ENCODE assay signal across 11 cellular contexts in genomic region chr2:46461716-46462171, GRCh38. TPM values are rescaled to one million over a fixed set of nuclear protein-coding genes. Genes with fewer than 3 reads are reported as not detected.
A peak's percentile ranks its signal among the peaks of the same experiment; 100 is the strongest.
DNase-seq lines count a peak whose midpoint lies in the region; ATAC-seq and TF ChIP-seq lines count a peak whose summit lies in the region.
"Had no signal": no experiment of that assay in that cellular context is flagged by ENCODE, and none has a peak within 500 bp of the region (broad histone marks: within the 10 kb centered on the region; RNA-seq: fewer than 3 reads in every experiment).

No MANE protein-coding gene starts in this region.

- no peak for TF ChIP-seq POLR2A in GM18505 (IDR thresholded peaks at IDR 0.05; ENCODE audit: borderline replicate concordance, extremely low read depth, insufficient read depth, insufficient read length)

- H3K36me3 ChIP-seq in GM23338 (ENCODE audit: insufficient read depth) = no peaks in the 10 kb centered on the region

- H3K4me2 ChIP-seq in GM23338 = no peak overlapping the region

- no peaks in the 10 kb centered on the region for H3K27me3 ChIP-seq in GM23338 (ENCODE audit: insufficient read depth)

- no peaks in the 10 kb centered on the region for H3K79me2 ChIP-seq in GM23338 (replicated peaks; ENCODE audit: insufficient read depth)

- H3K36me3 Mint-ChIP-seq in naive B cell = no peaks in the 10 kb centered on the region
- H3K36me3 Mint-ChIP-seq in GM23338 (ENCODE audit: low read depth) = no peaks in the 10 kb centered on the region

- H3K9me3 Mint-ChIP-seq in naive B cell (no peaks in the 10 kb centered on the region), GM23338 (no peaks in the 10 kb centered on the region)
- H3K9me3 Mint-ChIP-seq: activated naive CD4-positive, alpha-beta T cell treated with anti-CD3 and anti-CD28 coated beads for 36 hours had no signal

- no peak overlapping the region for H2AFZ ChIP-seq in GM23338

- DNase-seq in SKM-1 treated with dmso at 0.1 percent for 144 hours (lab: John Stamatoyannopoulos, UW; ENCODE audit: unreplicated experiment) (peak; percentile 96), naive B cell (peak; percentile 60), GM23338 (ENCODE audit: low spot score) (no peak), NCI-H146 treated with DMSO at 0.1 percent for 48 hours (lab: John Stamatoyannopoulos, UW; ENCODE audit: unreplicated experiment) (no peak), NCI-H1930 (lab: John Stamatoyannopoulos, UW) (no peak)
- DNase-seq: NCI-H524 treated with DMSO at 0.1 percent for 48 hours had no signal

- no peaks in the 10 kb centered on the region for H3K4me1 ChIP-seq in GM23338 (ENCODE audit: insufficient read depth)

- H3K4me3 Mint-ChIP-seq in naive B cell (peak overlapping the region; percentile 23 to 72 (median 56)), GM23338 (no peak overlapping the region)
- H3K4me3 Mint-ChIP-seq: activated naive CD4-positive, alpha-beta T cell treated with anti-CD3 and anti-CD28 coated beads for 36 hours had no signal

- H3K4me1 Mint-ChIP-seq in naive B cell = peaks cover 18 to 23% (median 18%) of the 10 kb centered on the region in 3 donors
- H3K4me1 Mint-ChIP-seq in GM23338 = peaks cover 7% of the 10 kb centered on the region; the same call in 2 of the 3 replicates

- H4K20me1 ChIP-seq in GM23338 (replicated peaks; ENCODE audit: insufficient read depth) = no peaks in the 10 kb centered on the region

- ATAC-seq in GM18505 (IDR thresholded peaks at IDR 0.05; ENCODE audit: unreplicated experiment) = peak; percentile 31
- peak; percentile 36 for ATAC-seq in HG02973 (IDR thresholded peaks at IDR 0.05; ENCODE audit: unreplicated experiment)
- peak; percentile 72 to 76 for ATAC-seq in naive B cell (ENCODE audit: low read depth in 2 of 2)
- ATAC-seq in GM23338 = no peak
- ATAC-seq in HG03196 (IDR thresholded peaks at IDR 0.05; ENCODE audit: unreplicated experiment) = no peak

- H3K27ac Mint-ChIP-seq in naive B cell (peak overlapping the region in 5 of 6 donors; percentile 15 to 88 (median 57)), GM23338 (no peak overlapping the region)
- H3K27ac Mint-ChIP-seq: activated naive CD4-positive, alpha-beta T cell treated with anti-CD3 and anti-CD28 coated beads for 36 hours had no signal

- no peak for TF ChIP-seq CTCF in GM23338 (conservative IDR thresholded peaks at IDR 0.05; ENCODE audit: low read depth in 2 of 2)

- H3K27ac ChIP-seq in GM23338 (ENCODE audit: low read depth) = no peak overlapping the region

- H3K27me3 Mint-ChIP-seq in naive B cell = peaks cover 0 to 5% (median 4%) of the 10 kb centered on the region in 3 donors
- no peaks in the 10 kb centered on the region for H3K27me3 Mint-ChIP-seq in GM23338 (ENCODE audit: insufficient read depth, low read depth, poor library complexity)

- 0 out of 2 replicates have a peak, but pooled peaks cover 3% of the 10 kb centered on the region for H3K9me2 ChIP-seq in GM23338 (ENCODE audit: insufficient read depth)

- no peaks in the 10 kb centered on the region for H3F3A ChIP-seq in GM23338 (replicated peaks; ENCODE audit: low read depth)

- H3K4me3 ChIP-seq in GM23338 = no peak overlapping the region

TF ChIP-seq in GM23338, 12 proteins besides CTCF, POLR2A, EP300 and RAD21:
- TF ChIP-seq REST (IDR thresholded peaks at IDR 0.05; ENCODE audit: unreplicated experiment) = no peak
- TF ChIP-seq CREB1 (CRISPR knock-in tag; IDR thresholded peaks at IDR 0.05; ENCODE audit: low read depth) = no peak
- TF ChIP-seq ZNF331 (CRISPR knock-in tag; IDR thresholded peaks at IDR 0.05; ENCODE audit: low read depth) = no peak
- no peak for TF ChIP-seq STAT1 (IDR thresholded peaks at IDR 0.05; ENCODE audit: unreplicated experiment)

RNA-seq across cellular contexts. Expression of gene TMEM247, which starts 17.6 kb away (rescaled TPM):
- polyA plus RNA-seq in naive B cell (ENCODE audit: low read depth in 6 of 6) (not detected), GM23338 (2016; fragmentation: Nextera tagmentation; extraction: Ambion mirVana) (not detected in 2 replicates)
- not detected in 2 replicates for total RNA-seq in GM23338 (2014; rRNA removed; shearing (Covaris generic))
- total RNA-seq: activated naive CD4-positive, alpha-beta T cell treated with anti-CD3 and anti-CD28 coated beads for 36 hours had no signal
- polyA plus RNA-seq: small intestine had no signal

Comparison
In these comparisons a context has a peak if more than half of its experiments do, and no peak if none do; other contexts are left out.
1. ATAC-seq: peak in GM18505 (single experiment), HG02973 (single experiment) and naive B cell (2 of 2); none in GM23338 (single experiment) and HG03196 (single experiment).
2. DNase-seq: peak in SKM-1 treated with dmso at 0.1 percent for 144 hours (single experiment) and naive B cell (single experiment); none in GM23338 (single experiment), NCI-H146 treated with DMSO at 0.1 percent for 48 hours (single experiment) and NCI-H1930 (0 of 2).